ENCODE assay signal across 16 cellular contexts in genomic region chr20:47327711-47328110, GRCh38. TPM values are rescaled to one million over a fixed set of nuclear protein-coding genes. Genes with fewer than 3 reads are reported as not detected.
DNase-seq lines count a peak whose midpoint lies in the region; ATAC-seq and TF ChIP-seq lines count a peak whose summit lies in the region.
"Had no signal": no experiment of that assay in that cellular context is flagged by ENCODE, and none has a peak within 500 bp of the region (broad histone marks: within the 10 kb centered on the region; RNA-seq: fewer than 3 reads in every experiment).

No MANE protein-coding gene starts in this region.

- no peak overlapping the region for H3K4me3 ChIP-seq in body of pancreas
- no peak overlapping the region for H3K4me3 ChIP-seq in naive thymus-derived CD4-positive, alpha-beta T cell (ENCODE audit: low read length)
- H3K4me3 ChIP-seq: K562 had no signal

- H3K4me1 Mint-ChIP-seq in activated naive CD4-positive, alpha-beta T cell treated with anti-CD3 and anti-CD28 coated beads, Interleukin-2, amount 50 U/mL, for 24 hours: peaks cover 69% of the 10 kb centered on the region
- H3K4me1 Mint-ChIP-seq in activated naive CD4-positive, alpha-beta T cell treated with anti-CD3 and anti-CD28 coated beads for 36 hours (ENCODE audit: low read depth): peaks cover 55% of the 10 kb centered on the region
- peaks cover 34 to 79% (median 67%) of the 10 kb centered on the region in 7 donors for H3K4me1 Mint-ChIP-seq in naive thymus-derived CD4-positive, alpha-beta T cell

- H3K27me3 Mint-ChIP-seq in activated naive CD4-positive, alpha-beta T cell treated with anti-CD3 and anti-CD28 coated beads, Interleukin-2, amount 50 U/mL, for 24 hours: no peaks in the 10 kb centered on the region
- H3K27me3 Mint-ChIP-seq in activated naive CD4-positive, alpha-beta T cell treated with anti-CD3 and anti-CD28 coated beads for 36 hours (ENCODE audit: low read depth): no peaks in the 10 kb centered on the region
- H3K27me3 Mint-ChIP-seq in naive thymus-derived CD4-positive, alpha-beta T cell: no peaks in the 10 kb centered on the region
- H3K27me3 Mint-ChIP-seq: CD4-positive, alpha-beta memory T cell; naive B cell had no signal

- no peaks in the 10 kb centered on the region for H3K9me3 ChIP-seq in body of pancreas
- no peaks in the 10 kb centered on the region for H3K9me3 ChIP-seq in naive thymus-derived CD4-positive, alpha-beta T cell (ENCODE audit: control insufficient read depth in 2 of 3, low read length in 3 of 3)

- peaks cover 40% of the 10 kb centered on the region for H3K4me1 ChIP-seq in body of pancreas
- no peaks in the 10 kb centered on the region for H3K4me1 ChIP-seq in naive thymus-derived CD4-positive, alpha-beta T cell (ENCODE audit: control insufficient read depth in 2 of 2, insufficient read depth in 2 of 2, low read length in 2 of 2)

- H3K27me3 ChIP-seq in body of pancreas: no peaks in the 10 kb centered on the region
- no peaks in the 10 kb centered on the region for H3K27me3 ChIP-seq in naive thymus-derived CD4-positive, alpha-beta T cell (ENCODE audit: control insufficient read depth in 2 of 2, insufficient read depth in 2 of 2, low read length in 2 of 2)

- no peak for ATAC-seq in body of pancreas
- ATAC-seq in naive thymus-derived CD4-positive, alpha-beta T cell: no peak
- ATAC-seq: activated T-cell treated with anti-CD3 and anti-CD28 coated beads, Interleukin-2, amount 50 U/mL, for 4 hours; K562 had no signal

- intact Hi-C loops in activated naive CD4-positive, alpha-beta T cell treated with anti-CD3 and anti-CD28 coated beads for 36 hours (cut with micrococcal nuclease): no loop called here
- intact Hi-C loops in body of pancreas (cut with DNase I): no loop called here
- intact Hi-C loops in naive thymus-derived CD4-positive, alpha-beta T cell (cut with micrococcal nuclease): no loop called here

- no peak for DNase-seq in activated naive CD4-positive, alpha-beta T cell treated with anti-CD3 and anti-CD28 coated beads for 36 hours
- DNase-seq in body of pancreas (no peak), NCI-H510A (lab: John Stamatoyannopoulos, UW) (no peak), amygdala (lab: John Stamatoyannopoulos, UW) (no peak), substantia nigra (lab: John Stamatoyannopoulos, UW) (no peak)
- DNase-seq in naive thymus-derived CD4-positive, alpha-beta T cell: no peak
- DNase-seq: activated T-cell treated with anti-CD3 and anti-CD28 coated beads, Interleukin-2, amount 50 U/mL, for 4 hours; amniotic stem cell; CD4-positive, alpha-beta memory T cell; HCEC 1CT; naive B cell; NCI-H1105; stimulated activated CD4-positive, alpha-beta T cell treated with anti-CD3 and anti-CD28 coated beads, Interleukin-4, amount 100 ng/mL, for 4 hours had no signal

- H3K36me3 ChIP-seq in body of pancreas (replicated peaks in 1 of 2; ENCODE audit: insufficient read depth in 1 of 2, low read depth in 2 of 2): no peaks in the 10 kb centered on the region
- H3K36me3 ChIP-seq in naive thymus-derived CD4-positive, alpha-beta T cell (ENCODE audit: control insufficient read depth in 2 of 3, insufficient read depth in 3 of 3, low read length in 3 of 3): peaks cover 0 to 25% (median 7%) of the 10 kb centered on the region in 3 experiments

- peaks cover 8% of the 10 kb centered on the region for H3K36me3 Mint-ChIP-seq in activated naive CD4-positive, alpha-beta T cell treated with anti-CD3 and anti-CD28 coated beads, Interleukin-2, amount 50 U/mL, for 24 hours
- H3K36me3 Mint-ChIP-seq in activated naive CD4-positive, alpha-beta T cell treated with anti-CD3 and anti-CD28 coated beads for 36 hours (ENCODE audit: low read depth): peaks cover 24% of the 10 kb centered on the region
- H3K36me3 Mint-ChIP-seq in naive thymus-derived CD4-positive, alpha-beta T cell: peaks cover 5 to 38% (median 30%) of the 10 kb centered on the region in 5 donors

- POLR2A ChIA-PET in naive thymus-derived CD4-positive, alpha-beta T cell (lab: Charles Lee): interaction anchor here (1.1 kb wide), 1 partner anchor 10 kb away, joined by 3 read pairs; no protein-coding TSS in a partner anchor

- H3K9me3 Mint-ChIP-seq in activated naive CD4-positive, alpha-beta T cell treated with anti-CD3 and anti-CD28 coated beads, Interleukin-2, amount 50 U/mL, for 24 hours: no peaks in the 10 kb centered on the region
- H3K9me3 Mint-ChIP-seq in activated naive CD4-positive, alpha-beta T cell treated with anti-CD3 and anti-CD28 coated beads for 36 hours: no peaks in the 10 kb centered on the region
- no peaks in the 10 kb centered on the region for H3K9me3 Mint-ChIP-seq in naive thymus-derived CD4-positive, alpha-beta T cell
- H3K9me3 Mint-ChIP-seq: activated T-cell treated with anti-CD3 and anti-CD28 coated beads, Interleukin-2, amount 50 U/mL, for 4 hours; naive B cell had no signal

- peak overlapping the region; percentile 30 for H3K27ac Mint-ChIP-seq in activated naive CD4-positive, alpha-beta T cell treated with anti-CD3 and anti-CD28 coated beads, Interleukin-2, amount 50 U/mL, for 24 hours
- H3K27ac Mint-ChIP-seq in activated naive CD4-positive, alpha-beta T cell treated with anti-CD3 and anti-CD28 coated beads for 36 hours: no peak overlapping the region
- peak overlapping the region in 5 of 9 donors; percentile 29 to 89 (median 73) for H3K27ac Mint-ChIP-seq in naive thymus-derived CD4-positive, alpha-beta T cell

- H3K27ac ChIP-seq in body of pancreas (peak overlapping the region; percentile 4 to 58 (median 55)), temporal lobe (ENCODE audit: low read depth, low read length) (peak overlapping the region; percentile 88), substantia nigra (ENCODE audit: low read depth, low read length, poor library complexity, severe bottlenecking) (no peak overlapping the region)
- H3K27ac ChIP-seq in naive thymus-derived CD4-positive, alpha-beta T cell (ENCODE audit: low read depth, low read length): no peak overlapping the region

- H3K4me3 Mint-ChIP-seq in activated naive CD4-positive, alpha-beta T cell treated with anti-CD3 and anti-CD28 coated beads, Interleukin-2, amount 50 U/mL, for 24 hours: no peak overlapping the region
- no peak overlapping the region for H3K4me3 Mint-ChIP-seq in activated naive CD4-positive, alpha-beta T cell treated with anti-CD3 and anti-CD28 coated beads for 36 hours
- H3K4me3 Mint-ChIP-seq in naive thymus-derived CD4-positive, alpha-beta T cell: no peak overlapping the region
- H3K4me3 Mint-ChIP-seq: activated T-cell treated with anti-CD3 and anti-CD28 coated beads, Interleukin-2, amount 50 U/mL, for 4 hours; CD4-positive, alpha-beta memory T cell; naive B cell had no signal

- CTCF ChIA-PET in activated naive CD4-positive, alpha-beta T cell treated with anti-CD3 and anti-CD28 coated beads for 36 hours (lab: Charles Lee): interaction anchor here (1.8 kb wide), 1 partner anchor 55 kb away, joined by 3 read pairs; no protein-coding TSS in a partner anchor
- CTCF ChIA-PET in naive thymus-derived CD4-positive, alpha-beta T cell (lab: Charles Lee): no interaction called here

- TF ChIP-seq CTCF in body of pancreas (IDR thresholded peaks at IDR 0.05): no peak

- TF ChIP-seq POLR2A in body of pancreas (IDR thresholded peaks at IDR 0.05): no peak

- WGBS in body of pancreas, 2 donors: 44 to 47% methylated on average over 7 of the region's 7 CpGs

RNA-seq across cellular contexts. Expression of gene ZMYND8, which starts 28.8 kb away (rescaled TPM):
- total RNA-seq in activated naive CD4-positive, alpha-beta T cell treated with anti-CD3 and anti-CD28 coated beads for 36 hours: 10 to 100 TPM; 30.3 to 33.0 TPM
- total RNA-seq in body of pancreas: 10 to 100 TPM; 18.9 to 19.1 TPM
- total RNA-seq in naive thymus-derived CD4-positive, alpha-beta T cell: 10 to 100 TPM; 54.5 to 83.0 (median 68.5) TPM
- 10 to 100 TPM; 12.7 to 28.7 TPM for polyA plus RNA-seq in naive thymus-derived CD4-positive, alpha-beta T cell
- total RNA-seq in temporal lobe: 32.2 TPM

Comparison
In these comparisons a context has a peak if more than half of its experiments do, and no peak if none do; other contexts are left out.
1. H3K27ac ChIP-seq: peak in body of pancreas (4 of 4) and temporal lobe (single experiment); none in naive thymus-derived CD4-positive, alpha-beta T cell (single experiment) and substantia nigra (single experiment).